Comparison of ENCODE assay signal across 27 cellular contexts in the genomic region with DNA sequence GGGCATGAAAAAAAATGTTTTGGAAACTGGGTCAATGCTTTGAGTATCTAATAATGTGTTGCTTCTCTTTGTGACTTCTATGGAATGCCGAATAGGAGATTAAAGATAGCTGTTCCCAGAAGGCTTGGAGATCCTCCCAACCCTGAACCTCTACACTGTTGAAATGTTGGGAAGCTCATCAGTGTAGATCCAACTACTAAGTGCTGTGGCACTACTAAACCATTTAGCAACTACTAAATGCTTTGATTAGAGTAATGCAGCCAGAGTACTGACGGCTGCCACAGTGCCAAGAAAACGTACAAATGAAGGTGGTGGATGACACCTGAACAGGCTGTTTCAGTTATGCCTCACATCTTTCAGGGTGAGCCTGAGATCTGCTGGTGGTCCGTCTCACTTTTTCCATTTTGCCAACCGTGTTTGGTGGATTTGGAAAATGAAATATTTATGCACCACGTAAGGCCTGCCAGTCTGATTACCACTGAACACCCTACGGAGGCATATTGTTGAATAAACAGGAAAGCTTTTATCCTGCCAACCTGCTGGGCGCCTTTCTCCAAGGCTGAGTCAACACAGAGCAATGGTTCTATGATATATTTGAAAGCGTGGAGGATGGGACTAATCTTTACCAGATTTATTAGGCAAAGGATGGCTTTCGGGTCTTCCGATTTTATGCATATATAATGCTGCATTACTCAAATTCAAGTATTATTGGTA.
DNase-seq lines count a peak whose midpoint lies in the region; ATAC-seq, FAIRE-seq and TF ChIP-seq lines count a peak whose summit lies in the region.
"Had no signal": no experiment of that assay in that cellular context is flagged by ENCODE, and none has a peak within 500 bp of the region (broad histone marks: within the 10 kb centered on the region; RNA-seq: fewer than 3 reads in every experiment).

No MANE protein-coding gene starts in this region.

- DNase-seq in DMS153 (lab: John Stamatoyannopoulos, UW) (peak; percentile 85), NCI-H1417 (lab: John Stamatoyannopoulos, UW) (peak in 2 of 3 experiments; percentile 78 to 92), NCI-H69 (lab: John Stamatoyannopoulos, UW) (peak; percentile 96), endothelial cell of umbilical vein (ENCODE audit: low read depth, low spot score) (peak; percentile 2), mucosa of descending colon (no peak), tibial artery (no peak)
- no peak for DNase-seq in stimulated activated naive B cell treated with anti-CD40 and anti-IgM and Interleukin-4, amounts not matched to agents 10 μg/mL and 1 μg/mL and 100 μg/mL, for 72 hours
- DNase-seq: activated CD4-positive, alpha-beta T cell treated with anti-CD3 and anti-CD28 coated beads for 36 hours; CD4-positive, alpha-beta T cell; DND-41; effector memory CD8-positive, alpha-beta T cell; H9; left cardiac atrium; mesenchymal stem cell; naive thymus-derived CD4-positive, alpha-beta T cell; NCI-H446 treated with DMSO at 0.1 percent for 48 hours; ovary; Right ventricle myocardium superior; sigmoid colon; stimulated activated naive CD4-positive, alpha-beta T cell treated with Interleukin-2 at 50 U/mL for 16 hours; T-cell; thyroid gland had no signal

- H3K4me3 ChIP-seq in endothelial cell of umbilical vein (replicated peaks in 1 of 3; ENCODE audit: insufficient read depth in 1 of 3, low read depth in 1 of 3, low read length in 3 of 3) (no peak overlapping the region), mucosa of descending colon (no peak overlapping the region), tibial artery (no peak overlapping the region)
- H3K4me3 ChIP-seq: ovary, sigmoid colon, thyroid gland had no signal

- H3K27ac Mint-ChIP-seq in stimulated activated naive B cell treated with anti-CD40 and anti-IgM and Interleukin-4, amounts not matched to agents 10 μg/mL and 1 μg/mL and 100 μg/mL, for 72 hours = no peak overlapping the region
- H3K27ac Mint-ChIP-seq: activated CD4-positive, alpha-beta T cell treated with anti-CD3 and anti-CD28 coated beads for 36 hours; activated naive CD4-positive, alpha-beta T cell treated with anti-CD3 and anti-CD28 coated beads, Interleukin-2, amount 50 U/mL, for 24 hours; CD4-positive, alpha-beta T cell; effector memory CD8-positive, alpha-beta T cell; naive thymus-derived CD4-positive, alpha-beta T cell; T-cell had no signal

- no peaks in the 10 kb centered on the region for H3K4me1 Mint-ChIP-seq in stimulated activated naive B cell treated with anti-CD40 and anti-IgM and Interleukin-4, amounts not matched to agents 10 μg/mL and 1 μg/mL and 100 μg/mL, for 72 hours
- H3K4me1 Mint-ChIP-seq: activated CD4-positive, alpha-beta T cell treated with anti-CD3 and anti-CD28 coated beads for 36 hours; activated naive CD4-positive, alpha-beta T cell treated with anti-CD3 and anti-CD28 coated beads, Interleukin-2, amount 50 U/mL, for 24 hours; naive thymus-derived CD4-positive, alpha-beta T cell; T-cell had no signal

- no peak overlapping the region for H3K9ac ChIP-seq in endothelial cell of umbilical vein (replicated peaks; ENCODE audit: extremely low read depth, insufficient read depth, low read length)
- H3K9ac ChIP-seq: KMS-11 had no signal

- no peaks in the 10 kb centered on the region for H3K27me3 ChIP-seq in endothelial cell of umbilical vein (ENCODE audit: control insufficient read depth in 2 of 2, insufficient read depth in 2 of 2, low read length in 2 of 2)
- no peaks in the 10 kb centered on the region for H3K27me3 ChIP-seq in tibial artery
- H3K27me3 ChIP-seq: ovary, sigmoid colon, thyroid gland had no signal

- H4K20me1 ChIP-seq in endothelial cell of umbilical vein (replicated peaks; ENCODE audit: control insufficient read depth, extremely low read depth, insufficient read depth, low read length) = no peaks in the 10 kb centered on the region

- no peaks in the 10 kb centered on the region for H3K9me1 ChIP-seq in endothelial cell of umbilical vein (replicated peaks; ENCODE audit: control insufficient read depth, extremely low read depth, insufficient read depth, low read length)

- no peaks in the 10 kb centered on the region for H3K79me2 ChIP-seq in endothelial cell of umbilical vein (ENCODE audit: control insufficient read depth, insufficient read depth, low read length)

- TF ChIP-seq POLR2A in endothelial cell of umbilical vein (IDR thresholded peaks at IDR 0.05; ENCODE audit: low read depth, low read length) = no peak

- no peak overlapping the region for H3K4me2 ChIP-seq in endothelial cell of umbilical vein (ENCODE audit: insufficient read depth, low read length)
- H3K4me2 ChIP-seq: KMS-11 had no signal

- no TSS peak for BruUV-seq in endothelial cell of umbilical vein (replicated peaks; lab: Mats Ljungman, UMichigan)

- no peak for FAIRE-seq in endothelial cell of umbilical vein (lab: Jason Lieb, UNC)
- FAIRE-seq: astrocyte, HTR-8/SVneo had no signal

- POLR2A ChIA-PET in endothelial cell of umbilical vein (lab: Charles Lee) = no interaction called here

- ATAC-seq in mucosa of descending colon (no peak), HG02970 (IDR thresholded peaks at IDR 0.05; ENCODE audit: low FRiP score, unreplicated experiment) (no peak)
- no peak for ATAC-seq in stimulated activated naive B cell treated with anti-CD40 and anti-IgM and Interleukin-4, amounts not matched to agents 10 μg/mL and 1 μg/mL and 100 μg/mL, for 72 hours (replicated peaks)
- ATAC-seq: activated CD4-positive, alpha-beta T cell treated with anti-CD3 and anti-CD28 coated beads for 36 hours; effector memory CD8-positive, alpha-beta T cell; naive thymus-derived CD4-positive, alpha-beta T cell; T-cell had no signal

- H3K36me3 ChIP-seq in endothelial cell of umbilical vein (ENCODE audit: control insufficient read depth in 2 of 2, extremely low read depth in 1 of 2, insufficient read depth in 2 of 2, low read length in 2 of 2) = no peaks in the 10 kb centered on the region
- H3K36me3 ChIP-seq in mucosa of descending colon (ENCODE audit: low read depth) = no peaks in the 10 kb centered on the region
- H3K36me3 ChIP-seq in tibial artery = no peaks in the 10 kb centered on the region
- H3K36me3 ChIP-seq: ovary, sigmoid colon, thyroid gland had no signal

- H3K27ac ChIP-seq in endothelial cell of umbilical vein (ENCODE audit: insufficient read depth, low read depth, low read length) = no peak overlapping the region
- H3K27ac ChIP-seq in tibial artery = no peak overlapping the region
- H3K27ac ChIP-seq: KMS-11, ovary, sigmoid colon, thyroid gland had no signal

- CTCF ChIA-PET in endothelial cell of umbilical vein (lab: Charles Lee) = interaction anchor here (1.1 to 1.5 kb wide), 2 partner anchors 11 to 18 kb away, joined by 3 to 4 read pairs; no protein-coding TSS in a partner anchor

- H3K27me3 Mint-ChIP-seq in stimulated activated naive B cell treated with anti-CD40 and anti-IgM and Interleukin-4, amounts not matched to agents 10 μg/mL and 1 μg/mL and 100 μg/mL, for 72 hours = no peaks in the 10 kb centered on the region
- H3K27me3 Mint-ChIP-seq: activated CD4-positive, alpha-beta T cell treated with anti-CD3 and anti-CD28 coated beads for 36 hours; activated naive CD4-positive, alpha-beta T cell treated with anti-CD3 and anti-CD28 coated beads, Interleukin-2, amount 50 U/mL, for 24 hours; CD4-positive, alpha-beta T cell; effector memory CD8-positive, alpha-beta T cell; naive thymus-derived CD4-positive, alpha-beta T cell; T-cell had no signal

- H3K9me3 ChIP-seq in endothelial cell of umbilical vein (replicated peaks; ENCODE audit: control insufficient read depth, insufficient read depth, low read length) (no peaks in the 10 kb centered on the region), mucosa of descending colon (peaks cover 5% of the 10 kb centered on the region), tibial artery (no peaks in the 10 kb centered on the region)
- H3K9me3 ChIP-seq: ovary, sigmoid colon, thyroid gland had no signal

- TF ChIP-seq CTCF in endothelial cell of umbilical vein (IDR thresholded peaks at IDR 0.05; ENCODE audit: extremely low read depth in 1 of 2, insufficient read depth in 1 of 2, low read depth in 1 of 2, low read length in 2 of 2) (no peak), mucosa of descending colon (IDR thresholded peaks at IDR 0.05) (no peak), tibial artery (IDR thresholded peaks at IDR 0.05) (no peak)

- H3K4me1 ChIP-seq in endothelial cell of umbilical vein (ENCODE audit: control insufficient read depth, extremely low read depth, insufficient read depth, low read length) (no peaks in the 10 kb centered on the region), mucosa of descending colon (ENCODE audit: low read depth) (no peaks in the 10 kb centered on the region), tibial artery (no peaks in the 10 kb centered on the region)
- H3K4me1 ChIP-seq: thyroid gland had no signal

- no peak overlapping the region for H3K4me3 Mint-ChIP-seq in stimulated activated naive B cell treated with anti-CD40 and anti-IgM and Interleukin-4, amounts not matched to agents 10 μg/mL and 1 μg/mL and 100 μg/mL, for 72 hours
- H3K4me3 Mint-ChIP-seq: activated CD4-positive, alpha-beta T cell treated with anti-CD3 and anti-CD28 coated beads for 36 hours; activated naive CD4-positive, alpha-beta T cell treated with anti-CD3 and anti-CD28 coated beads, Interleukin-2, amount 50 U/mL, for 24 hours; CD4-positive, alpha-beta T cell; effector memory CD8-positive, alpha-beta T cell; H9; naive thymus-derived CD4-positive, alpha-beta T cell; T-cell had no signal

- H3K36me3 Mint-ChIP-seq in stimulated activated naive B cell treated with anti-CD40 and anti-IgM and Interleukin-4, amounts not matched to agents 10 μg/mL and 1 μg/mL and 100 μg/mL, for 72 hours = no peaks in the 10 kb centered on the region
- H3K36me3 Mint-ChIP-seq: activated naive CD4-positive, alpha-beta T cell treated with anti-CD3 and anti-CD28 coated beads, Interleukin-2, amount 50 U/mL, for 24 hours; naive thymus-derived CD4-positive, alpha-beta T cell; T-cell had no signal

- intact Hi-C loops in endothelial cell of umbilical vein (cut with micrococcal nuclease) (no loop called here), mucosa of descending colon (cut with DNase I, micrococcal nuclease) (no loop called here), tibial artery (cut with DNase I; ENCODE audit: low total_unique reads) (no loop called here)

- H3K9me3 Mint-ChIP-seq in stimulated activated naive B cell treated with anti-CD40 and anti-IgM and Interleukin-4, amounts not matched to agents 10 μg/mL and 1 μg/mL and 100 μg/mL, for 72 hours = no peaks in the 10 kb centered on the region
- H3K9me3 Mint-ChIP-seq: activated naive CD4-positive, alpha-beta T cell treated with anti-CD3 and anti-CD28 coated beads, Interleukin-2, amount 50 U/mL, for 24 hours; H9 had no signal

- no peak overlapping the region for H2AFZ ChIP-seq in endothelial cell of umbilical vein (ENCODE audit: low read depth, low read length)

- dilution Hi-C loops in endothelial cell of umbilical vein (cut with MboI; ENCODE audit: extremely low pct_ligation_motif_present, low sequenced_read_pairs) = no loop called here

TF ChIP-seq in endothelial cell of umbilical vein, 7 proteins besides CTCF, POLR2A, EP300 and RAD21 (continues in another document):
- no peak for TF ChIP-seq MAX (IDR thresholded peaks at IDR 0.05; ENCODE audit: insufficient read depth, insufficient read length)

Comparison
In these comparisons a context has a peak if more than half of its experiments do, and no peak if none do; other contexts are left out.
1. DNase-seq: peak in DMS153 (single experiment), NCI-H1417 (2 of 3), NCI-H69 (single experiment) and endothelial cell of umbilical vein (single experiment); none in mucosa of descending colon (0 of 3), stimulated activated naive B cell treated with anti-CD40 and anti-IgM and Interleukin-4, amounts not matched to agents 10 μg/mL and 1 μg/mL and 100 μg/mL, for 72 hours (single experiment) and tibial artery (0 of 2).